ENCODE assay signal across 8 cellular contexts in genomic region chr2:33034784-33035183, GRCh38.
DNase-seq lines count a peak whose midpoint lies in the region; ATAC-seq and TF ChIP-seq lines count a peak whose summit lies in the region.

No MANE protein-coding gene starts in this region.

- BruUV-seq in mammary epithelial cell (replicated peaks; lab: Mats Ljungman, UMichigan): no TSS peak

- CTCF ChIA-PET in AG04449 (lab: Yijun Ruan, JAX): interaction anchor here (0.8 to 6.3 kb wide), 30 partner anchors 8 to 548 kb away, joined by 3 to 139 read pairs (median 6); no protein-coding TSS in a partner anchor
- CTCF ChIA-PET in mammary epithelial cell (lab: Charles Lee; ENCODE audit: low non-redundant PET): interaction anchor here (0.6 kb wide), 1 partner anchor 398 kb away, joined by 3 read pairs; no protein-coding TSS in a partner anchor

- no peak overlapping the region for H2AFZ ChIP-seq in mammary epithelial cell (ENCODE audit: low read depth, low read length)

- H3K9me3 ChIP-seq in mammary epithelial cell (replicated peaks; ENCODE audit: insufficient read depth, low read length) (no peaks in the 10 kb centered on the region), liver (ENCODE audit: control insufficient read depth in 4 of 4, low read length in 3 of 4) (no peaks in the 10 kb centered on the region)

- peaks cover 29% of the 10 kb centered on the region for H3K4me1 Mint-ChIP-seq in type B pancreatic cell (ENCODE audit: unreplicated experiment)

- POLR2A ChIA-PET in AG04449 (lab: Yijun Ruan, JAX): no interaction called here

- H3K36me3 Mint-ChIP-seq in type B pancreatic cell: peaks cover 2% of the 10 kb centered on the region

- 8% methylated on average over 8 of the region's 8 CpGs for WGBS in mammary epithelial cell (ENCODE audit: low coverage, missing lambda C conversion rate)
- WGBS in liver: 66% methylated on average over 8 of the region's 8 CpGs

- H3K27ac ChIP-seq in mammary epithelial cell (ENCODE audit: insufficient read depth, low read depth, low read length): no peak overlapping the region
- no peak overlapping the region for H3K27ac ChIP-seq in liver (ENCODE audit: low read depth in 1 of 2, low read length in 2 of 2)

- H3K4me3 Mint-ChIP-seq in type B pancreatic cell: no peak overlapping the region

- no peaks in the 10 kb centered on the region for H3K36me3 ChIP-seq in mammary epithelial cell (ENCODE audit: insufficient read depth, low read length)
- H3K36me3 ChIP-seq in liver (ENCODE audit: control insufficient read depth in 4 of 4, insufficient read depth in 3 of 4, low read depth in 1 of 4, low read length in 3 of 4): no peaks in the 10 kb centered on the region

- H3K4me2 ChIP-seq in mammary epithelial cell (ENCODE audit: insufficient read depth, low read depth, low read length): peak overlapping the region; percentile 79

- TF ChIP-seq CTCF in AG04449 (IDR thresholded peaks at IDR 0.05; ENCODE audit: insufficient read depth, low read length, missing control alignments): peak; percentile 39
- peak; percentile 42 to 62 for TF ChIP-seq CTCF in mammary epithelial cell (conservative IDR thresholded peaks at IDR 0.05 in 1 of 2, IDR thresholded peaks at IDR 0.05 in 1 of 2; ENCODE audit: extremely low read depth in 1 of 2, insufficient read depth in 1 of 2, low read depth in 1 of 2, low read length in 2 of 2)
- TF ChIP-seq CTCF in liver (IDR thresholded peaks at IDR 0.05; ENCODE audit: low read depth, low read length, missing input control): peak; percentile 41
- TF ChIP-seq CTCF in type B pancreatic cell (conservative IDR thresholded peaks at IDR 0.05): no peak

- H3K4me3 ChIP-seq in AG04449 (ENCODE audit: low read depth, low read length) (no peak overlapping the region), mammary epithelial cell (replicated peaks in 1 of 3; ENCODE audit: insufficient read depth in 1 of 3, low read depth in 2 of 3, low read length in 3 of 3) (peak overlapping the region in 1 of 3 experiments; percentile 22), liver (ENCODE audit: low read depth in 1 of 3, low read length in 3 of 3) (no peak overlapping the region)

- no peaks in the 10 kb centered on the region for H3K9me3 Mint-ChIP-seq in type B pancreatic cell

- ATAC-seq in HG02884 (IDR thresholded peaks at IDR 0.05; ENCODE audit: unreplicated experiment): no peak

- dilution Hi-C loops in mammary epithelial cell (cut with HindIII; ENCODE audit: low sequenced_read_pairs): loop anchor here (5.0 kb wide), 1 partner anchor 38 kb away; no protein-coding TSS in a partner anchor

- H3K9ac ChIP-seq in mammary epithelial cell (ENCODE audit: insufficient read depth, low read length) (no peak overlapping the region), liver (ENCODE audit: low read depth in 1 of 2, low read length in 2 of 2) (no peak overlapping the region)

- DNase-seq in AG04449 (ENCODE audit: low read depth, low spot score): no peak
- DNase-seq in M059J (ENCODE audit: low read depth): peak; percentile 28
- DNase-seq in mammary epithelial cell: peak; percentile 11
- no peak for DNase-seq in activated CD4-positive, alpha-beta T cell treated with anti-CD3 and anti-CD28 coated beads for 4 hours
- no peak for DNase-seq in type B pancreatic cell (ENCODE audit: extremely low spot score, unreplicated experiment)
- no peak for DNase-seq in SIG-M5 treated with dmso at 0.1 percent for 504 hours (lab: John Stamatoyannopoulos, UW; ENCODE audit: unreplicated experiment)

- in situ Hi-C loops in mammary epithelial cell (cut with MboI; ENCODE audit: low sequenced_read_pairs in 2 of 2): loop anchor here (5.0 to 25.0 kb wide), 6 partner anchors 230 to 553 kb away; partner anchors contain the start of gene FAM98A (in 2 of the 2)

- no peaks in the 10 kb centered on the region for H3K79me2 ChIP-seq in mammary epithelial cell (ENCODE audit: insufficient read depth, low read length)

- H3K4me1 ChIP-seq in mammary epithelial cell (ENCODE audit: insufficient read depth, low read length) (peaks cover 28% of the 10 kb centered on the region), liver (ENCODE audit: control insufficient read depth in 4 of 4, insufficient read depth in 4 of 4, low read length in 3 of 4) (peaks cover 0 to 7% (median 6%) of the 10 kb centered on the region in 4 donors)

- peak; percentile 81 to 88 for TF ChIP-seq RAD21 in liver (IDR thresholded peaks at IDR 0.05)

- no peaks in the 10 kb centered on the region for H3K27me3 Mint-ChIP-seq in type B pancreatic cell

- H3K27me3 ChIP-seq in mammary epithelial cell (ENCODE audit: insufficient read depth, low read length) (no peaks in the 10 kb centered on the region), liver (ENCODE audit: control insufficient read depth in 4 of 4, insufficient read depth in 4 of 4, low read length in 3 of 4) (no peaks in the 10 kb centered on the region)

- intact Hi-C loops in mammary epithelial cell (cut with micrococcal nuclease): loop anchor here (1.0 to 5.0 kb wide), 8 partner anchors 38 to 548 kb away; partner anchors contain the start of gene TTC27

- no peaks in the 10 kb centered on the region for H4K20me1 ChIP-seq in mammary epithelial cell (ENCODE audit: insufficient read depth, low read length)

- no peak overlapping the region for H3K27ac Mint-ChIP-seq in type B pancreatic cell

TF ChIP-seq in liver, 16 proteins besides CTCF, POLR2A, EP300 and RAD21:
- TF ChIP-seq EGR1 (IDR thresholded peaks at IDR 0.05; ENCODE audit: low read depth in 2 of 2) (no peak), GABPA (IDR thresholded peaks at IDR 0.05 in 1 of 2, conservative IDR thresholded peaks at IDR 0.05 in 1 of 2) (no peak), MAX (IDR thresholded peaks at IDR 0.05) (no peak), HNF4G (IDR thresholded peaks at IDR 0.05) (no peak), ATF3 (IDR thresholded peaks at IDR 0.05) (no peak), FOXA1 (IDR thresholded peaks at IDR 0.05) (no peak), NR2F2 (IDR thresholded peaks at IDR 0.05) (no peak), REST (IDR thresholded peaks at IDR 0.05) (no peak), JUND (IDR thresholded peaks at IDR 0.05) (no peak), YY1 (IDR thresholded peaks at IDR 0.05) (no peak), ZBTB33 (IDR thresholded peaks at IDR 0.05) (no peak), SP1 (IDR thresholded peaks at IDR 0.05) (no peak), RXRA (IDR thresholded peaks at IDR 0.05) (no peak)

Comparison
In these comparisons a context has a peak if more than half of its experiments do, and no peak if none do; other contexts are left out.
1. DNase-seq: peak in M059J (single experiment) and mammary epithelial cell (single experiment); none in AG04449 (single experiment), activated CD4-positive, alpha-beta T cell treated with anti-CD3 and anti-CD28 coated beads for 4 hours (0 of 2), type B pancreatic cell (single experiment) and SIG-M5 treated with dmso at 0.1 percent for 504 hours (single experiment).